Comparison of ENCODE assay signal across 9 cellular contexts in genomic region chrX:70554081-70554480, GRCh38.
A peak's percentile ranks its signal among the peaks of the same experiment; 100 is the strongest.
DNase-seq lines count a peak whose midpoint lies in the region; TF ChIP-seq lines count a peak whose summit lies in the region.
"Had no signal": no experiment of that assay in that cellular context is flagged by ENCODE, and none has a peak within 500 bp of the region (broad histone marks: within the 10 kb centered on the region; RNA-seq: fewer than 3 reads in every experiment).

No MANE protein-coding gene starts in this region.

- H3K4ac ChIP-seq in mesenchymal stem cell (ENCODE audit: low read depth in 1 of 2, low read length in 2 of 2) = no peak overlapping the region

- no peak overlapping the region for H3K4me2 ChIP-seq in mesenchymal stem cell (ENCODE audit: low read length, poor library complexity, severe bottlenecking)

- DNase-seq in DMS79 treated with DMSO at 0.1 percent for 48 hours (lab: John Stamatoyannopoulos, UW) (peak; percentile 2), DMS79 (lab: John Stamatoyannopoulos, UW) (no peak), astrocyte of the spinal cord (ENCODE audit: low read depth, low spot score) (peak; percentile 41), mesenchymal stem cell (peak; percentile 24), NCI-H187 treated with DMSO at 0.1 percent for 48 hours (lab: John Stamatoyannopoulos, UW) (no peak), BE2C (no peak), ovary (no peak)
- DNase-seq: NCI-H2029 treated with DMSO at 0.1 percent for 48 hours had no signal

- H3K4me1 ChIP-seq in mesenchymal stem cell (ENCODE audit: control insufficient read depth, insufficient read depth, low read depth, low read length) (no peaks in the 10 kb centered on the region), BE2C (no peaks in the 10 kb centered on the region), ovary (ENCODE audit: insufficient read depth) (no peaks in the 10 kb centered on the region)

- in situ Hi-C loops in astrocyte of the spinal cord (cut with HindIII; ENCODE audit: low sequenced_read_pairs) = no loop called here

- no peak overlapping the region for H2AK5ac ChIP-seq in mesenchymal stem cell (ENCODE audit: low read length, severe bottlenecking)

- no peak for TF ChIP-seq POLR2A in ovary (IDR thresholded peaks at IDR 0.05)

- no peak overlapping the region for H2BK15ac ChIP-seq in mesenchymal stem cell (ENCODE audit: low read depth, poor library complexity, severe bottlenecking)

- H3K9me3 ChIP-seq in mesenchymal stem cell (ENCODE audit: control insufficient read depth, low read length) = peaks cover 10% of the 10 kb centered on the region
- H3K9me3 ChIP-seq in BE2C = no peaks in the 10 kb centered on the region
- no peaks in the 10 kb centered on the region for H3K9me3 ChIP-seq in ovary

- TF ChIP-seq RAD21 in Ishikawa (IDR thresholded peaks at IDR 0.05; ENCODE audit: low read depth) = peak; percentile 54

- no peak overlapping the region for H3K14ac ChIP-seq in mesenchymal stem cell (ENCODE audit: low read length in 2 of 2)

- TF ChIP-seq EP300 in Ishikawa (IDR thresholded peaks at IDR 0.05; ENCODE audit: borderline replicate concordance) (no peak), ovary (IDR thresholded peaks at IDR 0.05) (no peak)

- intact Hi-C loops in ovary (cut with DNase I) = loop anchor here in 2 of 4 donors (10.0 kb wide), 1 partner anchor 99 kb away; no protein-coding TSS in a partner anchor

- H3K4me3 ChIP-seq in astrocyte of the spinal cord (ENCODE audit: low read depth, low read length) (no peak overlapping the region), mesenchymal stem cell (ENCODE audit: insufficient read depth in 1 of 2, low read depth in 1 of 2, low read length in 2 of 2) (peak overlapping the region in 1 of 2 experiments; percentile 17), BE2C (ENCODE audit: low read depth, low read length) (no peak overlapping the region), ovary (no peak overlapping the region)

- no peak overlapping the region for H3K9ac ChIP-seq in mesenchymal stem cell (ENCODE audit: low read length)

- H3K27me3 ChIP-seq in mesenchymal stem cell (ENCODE audit: control insufficient read depth in 1 of 2, insufficient read depth in 1 of 2, low read length in 2 of 2) (peaks cover 0 to 21% of the 10 kb centered on the region in 2 experiments), BE2C (no peaks in the 10 kb centered on the region), ovary (no peaks in the 10 kb centered on the region)

- H3K27ac ChIP-seq in mesenchymal stem cell (ENCODE audit: low read length, poor library complexity, severe bottlenecking) (no peak overlapping the region), ovary (no peak overlapping the region)

- H2BK5ac ChIP-seq in mesenchymal stem cell (ENCODE audit: low read depth, low read length, poor library complexity, severe bottlenecking) = no peak overlapping the region

- H2AFZ ChIP-seq in mesenchymal stem cell (ENCODE audit: low read depth, low read length) = no peak overlapping the region

- H3K36me3 ChIP-seq in mesenchymal stem cell (ENCODE audit: control insufficient read depth in 1 of 2, insufficient read depth in 2 of 2, low read depth in 1 of 2, low read length in 2 of 2) = no peaks in the 10 kb centered on the region
- no peaks in the 10 kb centered on the region for H3K36me3 ChIP-seq in BE2C
- H3K36me3 ChIP-seq in ovary = no peaks in the 10 kb centered on the region

- no peaks in the 10 kb centered on the region for H3K79me1 ChIP-seq in mesenchymal stem cell (replicated peaks; ENCODE audit: low read length, poor library complexity, severe bottlenecking)

- no peak overlapping the region for H3K23ac ChIP-seq in mesenchymal stem cell (ENCODE audit: low read length in 2 of 2)

- no peak overlapping the region for H2BK120ac ChIP-seq in mesenchymal stem cell (ENCODE audit: low read depth, low read length)

- H4K91ac ChIP-seq in mesenchymal stem cell (ENCODE audit: low read length) = no peak overlapping the region

- no peak overlapping the region for H2BK12ac ChIP-seq in mesenchymal stem cell (ENCODE audit: low read length in 2 of 2)

- no CpG with 5 or more reads among the region's 2 CpGs for WGBS in mesenchymal stem cell
- 3 to 11% (median 6%) methylated on average over 2 of the region's 2 CpGs for WGBS in ovary, 3 donors

- no peak overlapping the region for H3K18ac ChIP-seq in mesenchymal stem cell (ENCODE audit: low read depth in 1 of 2, low read length in 2 of 2)

- no peak overlapping the region for H4K8ac ChIP-seq in mesenchymal stem cell (ENCODE audit: low read length)

- TF ChIP-seq CTCF in astrocyte of the spinal cord (IDR thresholded peaks at IDR 0.05; ENCODE audit: low read depth, low read length) = no peak
- TF ChIP-seq CTCF in BE2C (IDR thresholded peaks at IDR 0.05; ENCODE audit: low read depth, low read length) = no peak
- TF ChIP-seq CTCF in ovary (IDR thresholded peaks at IDR 0.05) = peak in 1 of 3 donors; percentile 24

TF ChIP-seq in Ishikawa, 13 proteins besides CTCF, POLR2A, EP300 and RAD21:
- TF ChIP-seq FOXM1 (IDR thresholded peaks at IDR 0.05; ENCODE audit: borderline replicate concordance, low read depth) (no peak), CEBPB (IDR thresholded peaks at IDR 0.05) (peak; percentile 64; the same call in 1 of the 2 replicates)

Comparison
In these comparisons a context has a peak if more than half of its experiments do, and no peak if none do; other contexts are left out.
1. DNase-seq: peak in DMS79 treated with DMSO at 0.1 percent for 48 hours (single experiment), astrocyte of the spinal cord (single experiment) and mesenchymal stem cell (single experiment); none in DMS79 (single experiment), NCI-H187 treated with DMSO at 0.1 percent for 48 hours (single experiment), BE2C (single experiment) and ovary (0 of 5).